ENCODE assay signal across 1 cellular context in genomic region chr16:67841198-67841815, GRCh38.
TF ChIP-seq lines count a peak whose summit lies in the region.

No MANE protein-coding gene starts in this region.

TF ChIP-seq in SK-N-SH treated with all-trans-retinoic acid at 6 μM for 48 hours, 23 proteins besides CTCF, POLR2A, EP300 and RAD21 (continued from another document):
- TF ChIP-seq TCF4 (CRISPR knock-in tag; IDR thresholded peaks at IDR 0.05; ENCODE audit: borderline replicate concordance) (no peak), ZFP30 (CRISPR knock-in tag; IDR thresholded peaks at IDR 0.05) (no peak), GLIS3 (CRISPR knock-in tag; IDR thresholded peaks at IDR 0.05) (no peak), OSR1 (CRISPR knock-in tag; IDR thresholded peaks at IDR 0.05) (no peak), ZNF565 (CRISPR knock-in tag; conservative IDR thresholded peaks at IDR 0.05; ENCODE audit: low read depth) (no peak), ISL1 (CRISPR knock-in tag; IDR thresholded peaks at IDR 0.05) (no peak), RARB (CRISPR knock-in tag; IDR thresholded peaks at IDR 0.05) (no peak), CSDC2 (CRISPR knock-in tag; IDR thresholded peaks at IDR 0.05) (no peak), ZFP3 (CRISPR knock-in tag; IDR thresholded peaks at IDR 0.05) (no peak), SNAI2 (CRISPR knock-in tag; IDR thresholded peaks at IDR 0.05) (no peak), ZC3H10 (CRISPR knock-in tag; IDR thresholded peaks at IDR 0.05) (no peak), TOX (CRISPR knock-in tag; IDR thresholded peaks at IDR 0.05; ENCODE audit: borderline replicate concordance) (no peak)
- TF ChIP-seq, protein P1, sequence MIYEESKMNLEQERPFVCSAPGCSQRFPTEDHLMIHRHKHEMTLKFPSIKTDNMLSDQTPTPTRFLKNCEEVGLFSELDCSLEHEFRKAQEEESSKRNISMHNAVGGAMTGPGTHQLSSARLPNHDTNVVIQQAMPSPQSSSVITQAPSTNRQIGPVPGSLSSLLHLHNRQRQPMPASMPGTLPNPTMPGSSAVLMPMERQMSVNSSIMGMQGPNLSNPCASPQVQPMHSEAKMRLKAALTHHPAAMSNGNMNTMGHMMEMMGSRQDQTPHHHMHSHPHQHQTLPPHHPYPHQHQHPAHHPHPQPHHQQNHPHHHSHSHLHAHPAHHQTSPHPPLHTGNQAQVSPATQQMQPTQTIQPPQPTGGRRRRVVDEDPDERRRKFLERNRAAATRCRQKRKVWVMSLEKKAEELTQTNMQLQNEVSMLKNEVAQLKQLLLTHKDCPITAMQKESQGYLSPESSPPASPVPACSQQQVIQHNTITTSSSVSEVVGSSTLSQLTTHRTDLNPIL (CRISPR knock-in tag; IDR thresholded peaks at IDR 0.05; ENCODE audit: low read depth), result no peak
- TF ChIP-seq, protein P2, sequence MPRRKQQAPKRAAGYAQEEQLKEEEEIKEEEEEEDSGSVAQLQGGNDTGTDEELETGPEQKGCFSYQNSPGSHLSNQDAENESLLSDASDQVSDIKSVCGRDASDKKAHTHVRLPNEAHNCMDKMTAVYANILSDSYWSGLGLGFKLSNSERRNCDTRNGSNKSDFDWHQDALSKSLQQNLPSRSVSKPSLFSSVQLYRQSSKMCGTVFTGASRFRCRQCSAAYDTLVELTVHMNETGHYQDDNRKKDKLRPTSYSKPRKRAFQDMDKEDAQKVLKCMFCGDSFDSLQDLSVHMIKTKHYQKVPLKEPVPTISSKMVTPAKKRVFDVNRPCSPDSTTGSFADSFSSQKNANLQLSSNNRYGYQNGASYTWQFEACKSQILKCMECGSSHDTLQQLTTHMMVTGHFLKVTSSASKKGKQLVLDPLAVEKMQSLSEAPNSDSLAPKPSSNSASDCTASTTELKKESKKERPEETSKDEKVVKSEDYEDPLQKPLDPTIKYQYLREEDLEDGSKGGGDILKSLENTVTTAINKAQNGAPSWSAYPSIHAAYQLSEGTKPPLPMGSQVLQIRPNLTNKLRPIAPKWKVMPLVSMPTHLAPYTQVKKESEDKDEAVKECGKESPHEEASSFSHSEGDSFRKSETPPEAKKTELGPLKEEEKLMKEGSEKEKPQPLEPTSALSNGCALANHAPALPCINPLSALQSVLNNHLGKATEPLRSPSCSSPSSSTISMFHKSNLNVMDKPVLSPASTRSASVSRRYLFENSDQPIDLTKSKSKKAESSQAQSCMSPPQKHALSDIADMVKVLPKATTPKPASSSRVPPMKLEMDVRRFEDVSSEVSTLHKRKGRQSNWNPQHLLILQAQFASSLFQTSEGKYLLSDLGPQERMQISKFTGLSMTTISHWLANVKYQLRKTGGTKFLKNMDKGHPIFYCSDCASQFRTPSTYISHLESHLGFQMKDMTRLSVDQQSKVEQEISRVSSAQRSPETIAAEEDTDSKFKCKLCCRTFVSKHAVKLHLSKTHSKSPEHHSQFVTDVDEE (CRISPR knock-in tag; IDR thresholded peaks at IDR 0.05), result no peak
